Comparison of ENCODE assay signal across 7 cellular contexts in the genomic region with DNA sequence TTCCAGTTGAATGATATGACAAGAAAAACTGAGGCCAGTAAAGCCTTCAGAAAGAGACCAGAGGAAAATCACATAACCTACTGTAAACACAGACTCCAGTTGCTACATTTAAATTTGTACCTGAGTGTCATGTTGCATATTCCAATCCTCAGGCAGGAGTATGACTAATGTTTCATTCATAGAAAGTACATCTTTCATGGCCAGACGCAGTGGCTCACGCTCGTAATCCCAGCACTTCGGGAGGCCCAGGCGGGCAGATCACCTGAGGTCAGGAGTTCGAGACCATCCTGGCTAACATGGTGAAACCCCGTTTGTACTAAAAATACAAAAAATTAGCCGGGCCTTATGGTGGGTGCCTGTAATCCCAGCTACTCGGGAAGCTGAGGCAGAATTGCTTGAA.
DNase-seq lines count a peak whose midpoint lies in the region; ATAC-seq and TF ChIP-seq lines count a peak whose summit lies in the region.
"Not testable (repeated sequence)": the region's sequence is repeated elsewhere in the genome, so short reads cannot be mapped to it uniquely, and the experiment has no call there.

No MANE protein-coding gene starts in this region.

- not testable (repeated sequence) for H3K18ac ChIP-seq in IMR-90 (ENCODE audit: low read depth, low read length)

- H2BK20ac ChIP-seq in IMR-90 (ENCODE audit: low read depth, low read length): not testable (repeated sequence)

- H3K4me3 ChIP-seq in IMR-90 (ENCODE audit: insufficient read depth, low read depth, low read length); spleen: not testable (repeated sequence)

- not testable (repeated sequence) for H3K79me1 ChIP-seq in IMR-90 (ENCODE audit: low read depth in 1 of 2, low read length in 2 of 2)

- not testable (repeated sequence) for TF ChIP-seq CTCF in IMR-90 (conservative IDR thresholded peaks at IDR 0.05; ENCODE audit: low read depth, low read length); foreskin keratinocyte (conservative IDR thresholded peaks at IDR 0.05); spleen (IDR thresholded peaks at IDR 0.05 in 8 of 11, conservative IDR thresholded peaks at IDR 0.05 in 3 of 11)

- not testable (repeated sequence) for H3K36me3 ChIP-seq in IMR-90 (ENCODE audit: control insufficient read depth, insufficient read depth, low read length); spleen

- 96% methylated on average over 9 of the region's 9 CpGs; no CpG with 5 or more reads in 1 of the 2 experiments for WGBS in IMR-90 (ENCODE audit: extremely low coverage in 2 of 2, insufficient read length in 1 of 2), 2 experiments
- 89 to 95% (median 93%) methylated on average over 9 of the region's 9 CpGs for WGBS in spleen, 5 donors

- H3K9ac ChIP-seq in IMR-90 (ENCODE audit: low read depth, low read length): not testable (repeated sequence)

- H3K4me1 ChIP-seq in IMR-90 (ENCODE audit: control insufficient read depth, insufficient read depth, low read length); foreskin keratinocyte; spleen: not testable (repeated sequence)

- TF ChIP-seq POLR2A in IMR-90 (IDR thresholded peaks at IDR 0.05; ENCODE audit: low read depth, low read length); spleen (IDR thresholded peaks at IDR 0.05): not testable (repeated sequence)

- dilution Hi-C loops in IMR-90 (cut with HindIII; ENCODE audit: low sequenced_read_pairs, unreplicated experiment): not testable (repeated sequence)

- H3K27ac ChIP-seq in IMR-90 (ENCODE audit: insufficient read depth, low read length); foreskin keratinocyte; spleen: not testable (repeated sequence)

- not testable (repeated sequence) for ATAC-seq in IMR-90 (ENCODE audit: low read depth)
- peak; percentile 80 for ATAC-seq in foreskin keratinocyte

- H3K9me1 ChIP-seq in IMR-90 (ENCODE audit: insufficient read depth, low read length): not testable (repeated sequence)

- not testable (repeated sequence) for BruUV-seq in IMR-90 (replicated peaks; lab: Mats Ljungman, UMichigan)

- POLR2A ChIA-PET in IMR-90 (lab: Charles Lee; ENCODE audit: unreplicated experiment): not testable (repeated sequence)

- H2AK9ac ChIP-seq in IMR-90 (replicated peaks; ENCODE audit: low read depth, low read length, poor library complexity): not testable (repeated sequence)

- H2BK120ac ChIP-seq in IMR-90 (ENCODE audit: low read depth, low read length): not testable (repeated sequence)

- not testable (repeated sequence) for H3K56ac ChIP-seq in IMR-90 (ENCODE audit: extremely low read depth, insufficient read depth, low read length)

- H3K23ac ChIP-seq in IMR-90 (ENCODE audit: low read depth, low read length): not testable (repeated sequence)

- not testable (repeated sequence) for H4K5ac ChIP-seq in IMR-90 (ENCODE audit: low read depth, low read length)

- not testable (repeated sequence) for H4K20me1 ChIP-seq in IMR-90 (ENCODE audit: insufficient read depth, low read length)

- H3K4ac ChIP-seq in IMR-90 (ENCODE audit: low read depth, low read length): not testable (repeated sequence)

- TF ChIP-seq RAD21 in IMR-90 (IDR thresholded peaks at IDR 0.05; ENCODE audit: low read length): not testable (repeated sequence)

- intact Hi-C loops in IMR-90 (cut with micrococcal nuclease); spleen (cut with DNase I; ENCODE audit: low total_unique reads): not testable (repeated sequence)

- not testable (repeated sequence) for H3K4me2 ChIP-seq in IMR-90 (ENCODE audit: low read depth, low read length)

- not testable (repeated sequence) for H3K9me3 ChIP-seq in IMR-90 (ENCODE audit: control insufficient read depth, insufficient read depth, low read length); spleen

- H3K27me3 ChIP-seq in IMR-90 (ENCODE audit: control insufficient read depth, insufficient read depth, low read length); foreskin keratinocyte; spleen (replicated peaks in 1 of 7): not testable (repeated sequence)

- H2AK5ac ChIP-seq in IMR-90 (ENCODE audit: low read depth, low read length): 0 out of 2 replicates have a peak overlapping the region, but pooled peaks have one; percentile 15

- in situ Hi-C loops in IMR-90 (cut with MboI; ENCODE audit: low sequenced_read_pairs): not testable (repeated sequence)

- H2BK15ac ChIP-seq in IMR-90 (ENCODE audit: low read depth, low read length): not testable (repeated sequence)

- CTCF ChIA-PET in IMR-90 (lab: Yijun Ruan, JAX): interaction anchor here (0.6 kb wide), 1 partner anchor 8 kb away, joined by 3 read pairs; no protein-coding TSS in a partner anchor

- DNase-seq in Daoy (ENCODE audit: low read depth) (peak; percentile 2), IMR-90 (peak; percentile 16), NCI-H2081 treated with DMSO at 0.1 percent for 48 hours (lab: John Stamatoyannopoulos, UW) (peak; percentile 12), NCI-H748 treated with DMSO at 0.1 percent for 48 hours (lab: John Stamatoyannopoulos, UW) (peak; percentile 14), amniotic epithelial cell (ENCODE audit: low read depth) (peak; percentile 23), foreskin keratinocyte (peak in 1 of 2 donors; percentile 33), spleen (peak; percentile 32)

- not testable (repeated sequence) for H3K14ac ChIP-seq in IMR-90 (replicated peaks; ENCODE audit: low read depth, low read length)

- not testable (repeated sequence) for H2BK5ac ChIP-seq in IMR-90 (ENCODE audit: low read depth, low read length, poor library complexity, severe bottlenecking)

- not testable (repeated sequence) for H4K91ac ChIP-seq in IMR-90 (ENCODE audit: insufficient read depth, low read depth, low read length)

- H2AFZ ChIP-seq in IMR-90 (replicated peaks; ENCODE audit: low read length, poor library complexity): not testable (repeated sequence)

- H4K8ac ChIP-seq in IMR-90 (ENCODE audit: low read depth in 2 of 2, low read length in 2 of 2): not testable (repeated sequence)
